8 cellular contexts compared by ENCODE assay signal in genomic region chr1:121528958-121529357, GRCh38.
DNase-seq lines count a peak whose midpoint lies in the region; ATAC-seq, FAIRE-seq and TF ChIP-seq lines count a peak whose summit lies in the region.
"Not testable (repeated sequence)": the region's sequence is repeated elsewhere in the genome, so short reads cannot be mapped to it uniquely, and the experiment has no call there.

No MANE protein-coding gene starts in this region.

- intact Hi-C loops in PC-3 (cut with micrococcal nuclease) = not testable (repeated sequence)

- not testable (repeated sequence) for H3K9ac ChIP-seq in PC-3 (ENCODE audit: low read length); adipocyte (ENCODE audit: low read length)

- H3K36me3 ChIP-seq in PC-3 (ENCODE audit: low read depth, low read length); adipocyte (ENCODE audit: control insufficient read depth, insufficient read depth, low read length, severe bottlenecking): not testable (repeated sequence)

- not testable (repeated sequence) for BruUV-seq in PC-3 (replicated peaks; lab: Mats Ljungman, UMichigan)

- ATAC-seq in PC-3 = peak; percentile 29

- not testable (repeated sequence) for H4K20me1 ChIP-seq in PC-3 (ENCODE audit: low read length)

- H3K79me2 ChIP-seq in PC-3 (ENCODE audit: low read length) = not testable (repeated sequence)

- H3K4me3 ChIP-seq in PC-3 (ENCODE audit: low read length); adipocyte (ENCODE audit: low read length); fibroblast of mammary gland (ENCODE audit: control insufficient read depth, low read depth, low read length): not testable (repeated sequence)

- H3K4me2 ChIP-seq in PC-3 (ENCODE audit: low read length) = not testable (repeated sequence)

- not testable (repeated sequence) for DNase-seq in D721Med (ENCODE audit: insufficient read length, low spot score); PC-3; urothelium cell line (ENCODE audit: low spot score)
- DNase-seq in HT1080 (ENCODE audit: low read depth) (peak; percentile 53), M059J (ENCODE audit: low read depth) (peak; percentile 21), adipocyte (ENCODE audit: low read depth) (peak; percentile 9), fibroblast of mammary gland (ENCODE audit: low read depth) (peak; percentile 4), myocyte (ENCODE audit: low read depth) (peak; percentile 20)

- H3K27ac ChIP-seq in PC-3 (ENCODE audit: low read length) = not testable (repeated sequence)

- not testable (repeated sequence) for H3F3A ChIP-seq in PC-3 (ENCODE audit: low read length, unreplicated experiment)

- H3K4me1 ChIP-seq in PC-3 (ENCODE audit: insufficient read depth, low read length); adipocyte (ENCODE audit: control insufficient read depth, insufficient read depth, low read length): not testable (repeated sequence)

- FAIRE-seq in D721Med (lab: Jason Lieb, UNC) (peak; percentile 41), urothelium cell line (lab: Jason Lieb, UNC) (peak; percentile 20)

- not testable (repeated sequence) for H2AFZ ChIP-seq in PC-3 (ENCODE audit: low read length)

- POLR2A ChIA-PET in PC-3 (lab: Charles Lee; ENCODE audit: unreplicated experiment) = not testable (repeated sequence)

- H3K9me3 ChIP-seq in PC-3 (ENCODE audit: low read length); adipocyte (ENCODE audit: control insufficient read depth, low read length): not testable (repeated sequence)

- H3K27me3 ChIP-seq in PC-3 (ENCODE audit: low read length); adipocyte (replicated peaks; ENCODE audit: control insufficient read depth, insufficient read depth, low read length): not testable (repeated sequence)

- H3K9me2 ChIP-seq in PC-3 (replicated peaks; ENCODE audit: low read length) = not testable (repeated sequence)

- CTCF ChIA-PET in PC-3 (lab: Charles Lee) = not testable (repeated sequence)

- TF ChIP-seq CTCF in D721Med (IDR thresholded peaks at IDR 0.05; ENCODE audit: insufficient read depth, missing control alignments); PC-3 (conservative IDR thresholded peaks at IDR 0.05; ENCODE audit: low read depth, low read length); fibroblast of mammary gland (conservative IDR thresholded peaks at IDR 0.05; ENCODE audit: control insufficient read depth, insufficient read depth, low read depth, low read length): not testable (repeated sequence)
